ENCODE assay signal across 1 cellular context in genomic region chr2:200746301-200746700, GRCh38.
TF ChIP-seq lines count a peak whose summit lies in the region.

No MANE protein-coding gene starts in this region.

TF ChIP-seq in GM23338, 12 proteins besides CTCF, POLR2A, EP300 and RAD21 (continued from another document):
- TF ChIP-seq ZNF462 (CRISPR knock-in tag; IDR thresholded peaks at IDR 0.05) (no peak), NANOG (IDR thresholded peaks at IDR 0.05; ENCODE audit: borderline replicate concordance) (no peak), REST (IDR thresholded peaks at IDR 0.05; ENCODE audit: unreplicated experiment) (no peak), CREB1 (CRISPR knock-in tag; IDR thresholded peaks at IDR 0.05; ENCODE audit: low read depth) (no peak), POLR2AphosphoS5 (IDR thresholded peaks at IDR 0.05; ENCODE audit: low read depth) (no peak), ZNF331 (CRISPR knock-in tag; IDR thresholded peaks at IDR 0.05; ENCODE audit: low read depth) (no peak), EZH2phosphoT487 (IDR thresholded peaks at IDR 0.05; ENCODE audit: unreplicated experiment) (no peak), ZNF114 (CRISPR knock-in tag; IDR thresholded peaks at IDR 0.05) (no peak), JUNB (IDR thresholded peaks at IDR 0.05; ENCODE audit: unreplicated experiment) (no peak), STAT1 (IDR thresholded peaks at IDR 0.05; ENCODE audit: unreplicated experiment) (no peak)
